Comparison of ENCODE assay signal across 9 cellular contexts in genomic region chr7:26153823-26154783, GRCh38. TPM values are rescaled to one million over a fixed set of nuclear protein-coding genes. Genes with fewer than 3 reads are reported as not detected.
DNase-seq lines count a peak whose midpoint lies in the region; ATAC-seq and TF ChIP-seq lines count a peak whose summit lies in the region.
"Had no signal": no experiment of that assay in that cellular context is flagged by ENCODE, and none has a peak within 500 bp of the region (broad histone marks: within the 10 kb centered on the region; RNA-seq: fewer than 3 reads in every experiment).

No MANE protein-coding gene starts in this region.

- H3K4me1 ChIP-seq in BE2C, result no peaks in the 10 kb centered on the region

- TF ChIP-seq CTCF in BE2C (IDR thresholded peaks at IDR 0.05; ENCODE audit: low read depth, low read length), result no peak

- H3K27ac Mint-ChIP-seq in effector memory CD8-positive, alpha-beta T cell, result peak overlapping the region; percentile 86 to 88

- peaks cover 75% of the 10 kb centered on the region for H3K27me3 ChIP-seq in BE2C
- H3K27me3 ChIP-seq: pancreas had no signal

- DNase-seq in SK-N-MC (ENCODE audit: low read depth, low spot score) (no peak), non-pigmented ciliary epithelial cell (ENCODE audit: low read depth) (peak; percentile 35), DMS114 treated with DMSO at 0.1 percent for 48 hours (lab: John Stamatoyannopoulos, UW; ENCODE audit: unreplicated experiment) (no peak), NCI-H2171 treated with DMSO at 0.1 percent for 48 hours (lab: John Stamatoyannopoulos, UW) (no peak), amniotic stem cell (lab: John Stamatoyannopoulos, UW) (no peak), BE2C (no peak)
- DNase-seq in effector memory CD8-positive, alpha-beta T cell, result no peak

- H3K27me3 Mint-ChIP-seq in effector memory CD8-positive, alpha-beta T cell, result no peaks in the 10 kb centered on the region

- no peaks in the 10 kb centered on the region for H3K9me3 ChIP-seq in SK-N-MC (ENCODE audit: low read depth, low read length)
- H3K9me3 ChIP-seq in BE2C, result peaks cover 3% of the 10 kb centered on the region; the same call in 1 of the 2 replicates
- H3K9me3 ChIP-seq: pancreas had no signal

- H3K27ac ChIP-seq in SK-N-MC, result no peak overlapping the region

- H3K4me3 Mint-ChIP-seq in effector memory CD8-positive, alpha-beta T cell, result peak overlapping the region; percentile 82 to 90

- peak; percentile 24 for TF ChIP-seq POLR2A in GM18951 (IDR thresholded peaks at IDR 0.05; ENCODE audit: extremely low read depth, insufficient read depth, insufficient read length)

- no peak for ATAC-seq in effector memory CD8-positive, alpha-beta T cell (replicated peaks)
- ATAC-seq: pancreas had no signal

- no peaks in the 10 kb centered on the region for H3K36me3 ChIP-seq in SK-N-MC (ENCODE audit: insufficient read depth, low read length)
- no peaks in the 10 kb centered on the region for H3K36me3 ChIP-seq in BE2C
- H3K36me3 ChIP-seq: pancreas had no signal

- H3K4me1 Mint-ChIP-seq in effector memory CD8-positive, alpha-beta T cell (ENCODE audit: low read depth in 2 of 2), result peaks cover 53 to 57% of the 10 kb centered on the region in 2 donors

- in situ Hi-C loops in GM18951 (cut with MboI; ENCODE audit: low sequenced_read_pairs, unreplicated experiment), result no loop called here

- H3K9me3 Mint-ChIP-seq in effector memory CD8-positive, alpha-beta T cell, result no peaks in the 10 kb centered on the region

- H3K4me3 ChIP-seq in SK-N-MC (peak overlapping the region; percentile 49), BE2C (ENCODE audit: low read depth, low read length) (no peak overlapping the region)

- no peak overlapping the region for H3K9ac ChIP-seq in SK-N-MC (ENCODE audit: insufficient read length)

- peaks cover 10% of the 10 kb centered on the region for H3K36me3 Mint-ChIP-seq in effector memory CD8-positive, alpha-beta T cell (ENCODE audit: insufficient read depth)

RNA-seq across cellular contexts. Expression of gene NFE2L3, which starts 2.1 kb away (rescaled TPM):
- polyA plus RNA-seq in BE2C (2012; ENCODE audit: insufficient read depth, insufficient read length, low read depth), result 4.2 TPM

RNA-seq across cellular contexts. Expression of gene HNRNPA2B1, which starts 46.4 kb away (rescaled TPM):
- 559 TPM for polyA plus RNA-seq in BE2C (2012; ENCODE audit: insufficient read depth, insufficient read length, low read depth)

RNA-seq across cellular contexts. Expression of gene CBX3, which starts 47.4 kb away (rescaled TPM):
- polyA plus RNA-seq in BE2C (2012; ENCODE audit: insufficient read depth, insufficient read length, low read depth), result 138 TPM
